Comparison of ENCODE assay signal across 8 cellular contexts in genomic region chr14:23009939-23010718, GRCh38. TPM values are rescaled to one million over a fixed set of nuclear protein-coding genes. Genes with fewer than 3 reads are reported as not detected.
A peak's percentile ranks its signal among the peaks of the same experiment; 100 is the strongest.
DNase-seq lines count a peak whose midpoint lies in the region; ATAC-seq and TF ChIP-seq lines count a peak whose summit lies in the region.

TSS of gene C14orf93 (minus strand) at chr14:23010143. CDS start at chr14:22999023, 11,120 bp downstream.

- POLR2A ChIA-PET in T-cell (lab: Charles Lee), result interaction anchor here (0.5 to 0.7 kb wide), 3 partner anchors 12 to 1722 kb away, joined by 3 to 7 read pairs (median 6); no protein-coding TSS in a partner anchor

- H3K27me3 ChIP-seq in adipocyte (replicated peaks; ENCODE audit: control insufficient read depth, insufficient read depth, low read length), result no peaks in the 10 kb centered on the region

- no peaks in the 10 kb centered on the region for H3K36me3 ChIP-seq in adipocyte (ENCODE audit: control insufficient read depth, insufficient read depth, low read length, severe bottlenecking)

- H3K36me3 Mint-ChIP-seq in T-cell, result no peaks in the 10 kb centered on the region
- peaks cover 4% of the 10 kb centered on the region for H3K36me3 Mint-ChIP-seq in progenitor cell of endocrine pancreas (ENCODE audit: insufficient read depth)
- no peaks in the 10 kb centered on the region for H3K36me3 Mint-ChIP-seq in type B pancreatic cell

- peak within 1 kb of the TSS; percentile 93 to 98 for H3K27ac Mint-ChIP-seq in T-cell
- peak within 1 kb of the TSS; percentile 95 for H3K27ac Mint-ChIP-seq in progenitor cell of endocrine pancreas
- peak within 1 kb of the TSS; percentile 92 for H3K27ac Mint-ChIP-seq in type B pancreatic cell

- ATAC-seq in T-cell (replicated peaks in 1 of 4) (peak; percentile 29 to 41 (median 40)), left cardiac atrium (peak; percentile 48 to 55)

- peak within 1 kb of the TSS; percentile 90 to 95 (median 93) for H3K4me3 Mint-ChIP-seq in T-cell
- H3K4me3 Mint-ChIP-seq in progenitor cell of endocrine pancreas (ENCODE audit: low read depth), result peak within 1 kb of the TSS; percentile 82
- H3K4me3 Mint-ChIP-seq in type B pancreatic cell, result peak within 1 kb of the TSS; percentile 94

- H3K4me1 Mint-ChIP-seq in T-cell (peaks cover 36 to 45% (median 44%) of the 10 kb centered on the region in 3 donors), progenitor cell of endocrine pancreas (ENCODE audit: low read depth) (peaks cover 20% of the 10 kb centered on the region), type B pancreatic cell (ENCODE audit: unreplicated experiment) (peaks cover 29% of the 10 kb centered on the region)

- H3K9ac ChIP-seq in adipocyte (ENCODE audit: low read length), result peak within 1 kb of the TSS; percentile 84

- peaks cover 20% of the 10 kb centered on the region for H3K4me1 ChIP-seq in adipocyte (ENCODE audit: control insufficient read depth, insufficient read depth, low read length)

- H3K27me3 Mint-ChIP-seq in T-cell, result no peaks in the 10 kb centered on the region
- no peaks in the 10 kb centered on the region for H3K27me3 Mint-ChIP-seq in progenitor cell of endocrine pancreas
- H3K27me3 Mint-ChIP-seq in type B pancreatic cell, result no peaks in the 10 kb centered on the region

- DNase-seq in AG20443 (ENCODE audit: low spot score) (peak; percentile 95), GM20000 (ENCODE audit: low spot score) (peak; percentile 92), NCI-H1092 treated with DMSO at 0.1 percent for 48 hours (lab: John Stamatoyannopoulos, UW) (peak; percentile 83), T-cell (peak; percentile 44 to 79 (median 69)), adipocyte (ENCODE audit: low read depth) (peak; percentile 87), left cardiac atrium (peak; percentile 89), progenitor cell of endocrine pancreas (ENCODE audit: low spot score, unreplicated experiment) (peak; percentile 45), type B pancreatic cell (ENCODE audit: extremely low spot score, unreplicated experiment) (peak; percentile 81)

- intact Hi-C loops in left cardiac atrium (cut with DNase I), result no loop called here

- no peaks in the 10 kb centered on the region for H3K9me3 Mint-ChIP-seq in T-cell
- H3K9me3 Mint-ChIP-seq in progenitor cell of endocrine pancreas (ENCODE audit: low read depth), result peaks cover 6% of the 10 kb centered on the region
- no peaks in the 10 kb centered on the region for H3K9me3 Mint-ChIP-seq in type B pancreatic cell

- no peaks in the 10 kb centered on the region for H3K9me3 ChIP-seq in adipocyte (ENCODE audit: control insufficient read depth, low read length)

- TF ChIP-seq CTCF in GM20000 (IDR thresholded peaks at IDR 0.05; ENCODE audit: extremely low read depth, missing control alignments) (no peak), progenitor cell of endocrine pancreas (IDR thresholded peaks at IDR 0.05; ENCODE audit: unreplicated experiment) (no peak), type B pancreatic cell (conservative IDR thresholded peaks at IDR 0.05) (no peak)

- peak within 1 kb of the TSS; percentile 84 for H3K4me3 ChIP-seq in adipocyte (ENCODE audit: low read length)

- CTCF ChIA-PET in T-cell (lab: Charles Lee), result interaction anchor here in 1 of 2 donors (1.4 kb wide), 1 partner anchor 24 kb away, joined by 4 read pairs; no protein-coding TSS in a partner anchor

RNA-seq across cellular contexts. Expression of gene C14orf93, which starts in this region (rescaled TPM):
- total RNA-seq in T-cell, result 10 to 100 TPM; 10.8 to 13.7 (median 12.4) TPM
- total RNA-seq in left cardiac atrium, result 1 to 10 TPM; 3.9 to 4.7 TPM
- 14.4 and 15.4 TPM in 2 replicates for total RNA-seq in progenitor cell of endocrine pancreas
- 10.2 and 12.6 TPM in 2 replicates for total RNA-seq in type B pancreatic cell (ENCODE audit: low replicate concordance)

Comparison
In these comparisons a context has a peak if more than half of its experiments do, and no peak if none do; other contexts are left out.
1. Peak in every context shown above with its lines: DNase-seq, ATAC-seq and H3K4me3 ChIP-seq.
2. DNase-seq: peak in every context shown above with its lines; median percentile 95 in AG20443; 92 in GM20000; 89 in left cardiac atrium; 87 in adipocyte; 83 in NCI-H1092 treated with DMSO at 0.1 percent for 48 hours; 81 in type B pancreatic cell; 69 in T-cell; 45 in progenitor cell of endocrine pancreas.